8 cellular contexts compared by ENCODE assay signal in the genomic region with DNA sequence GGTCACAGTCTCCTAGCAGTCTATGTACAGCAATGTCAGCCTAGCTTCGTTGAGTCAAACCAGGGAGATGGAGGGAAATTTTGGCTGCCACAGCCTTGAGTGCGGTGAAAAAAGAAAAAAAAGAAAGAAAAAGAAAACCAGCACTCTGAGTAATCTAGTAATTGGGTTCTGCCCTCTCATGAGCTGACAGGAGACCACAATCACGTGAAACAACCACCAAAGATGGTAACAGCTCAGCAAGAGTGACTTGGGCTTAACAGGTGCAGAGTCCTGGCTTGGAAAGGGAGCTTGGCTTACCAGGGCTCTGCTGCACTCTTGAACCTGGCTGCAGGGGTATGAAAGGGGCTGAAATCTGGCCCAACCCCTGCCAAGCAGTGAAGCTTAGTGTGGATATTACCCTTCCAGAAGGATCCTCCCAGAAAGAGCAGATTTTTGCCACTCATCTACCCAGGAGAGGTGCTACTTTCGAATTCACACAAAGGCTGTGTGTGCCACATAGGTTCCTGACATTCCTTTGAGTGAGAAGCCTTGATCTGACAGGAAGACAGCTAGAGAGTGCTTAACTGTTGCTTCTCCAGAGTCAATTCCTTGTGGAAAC.
DNase-seq lines count a peak whose midpoint lies in the region; ATAC-seq, FAIRE-seq and TF ChIP-seq lines count a peak whose summit lies in the region.

No MANE protein-coding gene starts in this region.

- peak; percentile 88 for ATAC-seq in HG03159 (IDR thresholded peaks at IDR 0.05; ENCODE audit: unreplicated experiment)

- peak; percentile 100 for FAIRE-seq in GM19239 (lab: Jason Lieb, UNC)

- no peak for TF ChIP-seq CTCF in coronary artery (IDR thresholded peaks at IDR 0.05)
- TF ChIP-seq CTCF in ascending aorta (IDR thresholded peaks at IDR 0.05), result no peak

- H3K9me3 ChIP-seq in mucosa of stomach (ENCODE audit: control insufficient read depth, low read length) (no peaks in the 10 kb centered on the region), ascending aorta (no peaks in the 10 kb centered on the region)

- H3K4me1 ChIP-seq in mucosa of stomach (ENCODE audit: control insufficient read depth, insufficient read depth, low read length) (peaks cover 26% of the 10 kb centered on the region), ascending aorta (no peaks in the 10 kb centered on the region)

- H3K36me3 ChIP-seq in mucosa of stomach (ENCODE audit: control insufficient read depth, insufficient read depth, low read length), result no peaks in the 10 kb centered on the region
- no peaks in the 10 kb centered on the region for H3K36me3 ChIP-seq in ascending aorta

- H3K4me3 ChIP-seq in mucosa of stomach (ENCODE audit: low read length) (no peak overlapping the region), coronary artery (no peak overlapping the region), ascending aorta (no peak overlapping the region)

- H3K27me3 ChIP-seq in mucosa of stomach (ENCODE audit: control insufficient read depth, insufficient read depth, low read length) (no peaks in the 10 kb centered on the region), ascending aorta (no peaks in the 10 kb centered on the region)

- peak overlapping the region; percentile 1 for H3K9ac ChIP-seq in mucosa of stomach (ENCODE audit: low read length)

- intact Hi-C loops in ascending aorta (cut with DNase I), result no loop called here

- H3K27ac ChIP-seq in coronary artery, result no peak overlapping the region
- no peak overlapping the region for H3K27ac ChIP-seq in ascending aorta

- DNase-seq in GM19239 (ENCODE audit: insufficient read length, low spot score), result peak; percentile 58
- DNase-seq in activated CD8-positive, alpha-beta memory T cell treated with anti-CD3 and anti-CD28 coated beads for 24 hours, result peak; percentile 83
- DNase-seq in NCI-H187 (lab: John Stamatoyannopoulos, UW), result no peak
- no peak for DNase-seq in coronary artery (ENCODE audit: low spot score)
- DNase-seq in medulla oblongata (ENCODE audit: extremely low spot score), result no peak
- no peak for DNase-seq in ascending aorta (ENCODE audit: low spot score in 2 of 2)

Comparison
In these comparisons a context has a peak if more than half of its experiments do, and no peak if none do; other contexts are left out.
1. DNase-seq: peak in GM19239 (single experiment) and activated CD8-positive, alpha-beta memory T cell treated with anti-CD3 and anti-CD28 coated beads for 24 hours (single experiment); none in NCI-H187 (0 of 2), coronary artery (single experiment), medulla oblongata (single experiment) and ascending aorta (0 of 2).